Comparison of ENCODE assay signal across 8 cellular contexts in genomic region chr16:85335584-85336492, GRCh38.
DNase-seq lines count a peak whose midpoint lies in the region; ATAC-seq and TF ChIP-seq lines count a peak whose summit lies in the region.

No MANE protein-coding gene starts in this region.

- H3K9me3 Mint-ChIP-seq in CD4-positive, CD25-positive, alpha-beta regulatory T cell = no peaks in the 10 kb centered on the region
- no peaks in the 10 kb centered on the region for H3K9me3 Mint-ChIP-seq in brain

- peak overlapping the region; percentile 84 to 96 (median 86) for H3K27ac Mint-ChIP-seq in CD4-positive, CD25-positive, alpha-beta regulatory T cell
- peak overlapping the region; percentile 63 to 97 (median 91) for H3K27ac Mint-ChIP-seq in brain

- H3K4me3 Mint-ChIP-seq in CD4-positive, CD25-positive, alpha-beta regulatory T cell = peak overlapping the region in 3 of 4 donors; percentile 76 to 88 (median 84)
- peak overlapping the region; percentile 71 to 77 (median 75) for H3K4me3 Mint-ChIP-seq in brain

- no peaks in the 10 kb centered on the region for H3K9me3 ChIP-seq in CD4-positive, CD25-positive, alpha-beta regulatory T cell (ENCODE audit: control insufficient read depth in 2 of 2, low read length in 2 of 2)
- H3K9me3 ChIP-seq in HUES48 (ENCODE audit: control insufficient read depth, insufficient read depth, low read length) = no peaks in the 10 kb centered on the region

- H3K27me3 ChIP-seq in CD4-positive, CD25-positive, alpha-beta regulatory T cell (ENCODE audit: control insufficient read depth, insufficient read depth, low read length) = no peaks in the 10 kb centered on the region
- H3K27me3 ChIP-seq in HUES48 (ENCODE audit: control insufficient read depth, insufficient read depth, low read length) = peaks cover 48% of the 10 kb centered on the region

- no peak for DNase-seq in CD4-positive, CD25-positive, alpha-beta regulatory T cell
- peak; percentile 41 for DNase-seq in mucosa of gallbladder (ENCODE audit: low spot score)
- DNase-seq in stimulated activated CD4-positive, alpha-beta T cell treated with anti-CD3 and anti-CD28 coated beads, Interleukin-4, amount 100 ng/mL, for 4 hours = no peak
- no peak for DNase-seq in SIG-M5 treated with dmso at 0.1 percent for 504 hours (lab: John Stamatoyannopoulos, UW; ENCODE audit: unreplicated experiment)
- DNase-seq in GM19240 (ENCODE audit: insufficient read length, low spot score) = no peak

- peaks cover 0 to 12% (median 2%) of the 10 kb centered on the region in 4 donors for H3K4me1 Mint-ChIP-seq in CD4-positive, CD25-positive, alpha-beta regulatory T cell
- H3K4me1 Mint-ChIP-seq in brain = peaks cover 74% of the 10 kb centered on the region

- no peak overlapping the region for H3K9ac ChIP-seq in HUES48 (ENCODE audit: low read depth, low read length)

- H3K36me3 ChIP-seq in CD4-positive, CD25-positive, alpha-beta regulatory T cell (ENCODE audit: control insufficient read depth, insufficient read depth, low read length) = no peaks in the 10 kb centered on the region
- no peaks in the 10 kb centered on the region for H3K36me3 ChIP-seq in HUES48 (ENCODE audit: control insufficient read depth, insufficient read depth, low read length)

- H3K27me3 Mint-ChIP-seq in CD4-positive, CD25-positive, alpha-beta regulatory T cell = peaks cover 5% of the 10 kb centered on the region
- H3K27me3 Mint-ChIP-seq in brain = peaks cover 6% of the 10 kb centered on the region

- H3K27ac ChIP-seq in CD4-positive, CD25-positive, alpha-beta regulatory T cell (ENCODE audit: insufficient read depth, low read length, poor library complexity, severe bottlenecking) = no peak overlapping the region
- peak overlapping the region; percentile 81 for H3K27ac ChIP-seq in HUES48 (ENCODE audit: low read depth, low read length)

- no peak for ATAC-seq in CD4-positive, CD25-positive, alpha-beta regulatory T cell (ENCODE audit: low read depth in 2 of 2)
- ATAC-seq in HG02884 (IDR thresholded peaks at IDR 0.05; ENCODE audit: unreplicated experiment) = no peak

- peaks cover 11% of the 10 kb centered on the region for H3K4me1 ChIP-seq in CD4-positive, CD25-positive, alpha-beta regulatory T cell (ENCODE audit: control insufficient read depth, insufficient read depth, low read length, poor library complexity, severe bottlenecking)
- peaks cover 33% of the 10 kb centered on the region for H3K4me1 ChIP-seq in HUES48 (ENCODE audit: control insufficient read depth, insufficient read depth, low read length)

- H3K4me3 ChIP-seq in CD4-positive, CD25-positive, alpha-beta regulatory T cell (ENCODE audit: low read depth, low read length) = no peak overlapping the region
- H3K4me3 ChIP-seq in HUES48 (ENCODE audit: low read depth, low read length) = peak overlapping the region; percentile 50

- H3K36me3 Mint-ChIP-seq in CD4-positive, CD25-positive, alpha-beta regulatory T cell = no peaks in the 10 kb centered on the region
- H3K36me3 Mint-ChIP-seq in brain = no peaks in the 10 kb centered on the region

- TF ChIP-seq CTCF in brain (conservative IDR thresholded peaks at IDR 0.05) = no peak
